ENCODE assay signal across 24 cellular contexts in the genomic region with DNA sequence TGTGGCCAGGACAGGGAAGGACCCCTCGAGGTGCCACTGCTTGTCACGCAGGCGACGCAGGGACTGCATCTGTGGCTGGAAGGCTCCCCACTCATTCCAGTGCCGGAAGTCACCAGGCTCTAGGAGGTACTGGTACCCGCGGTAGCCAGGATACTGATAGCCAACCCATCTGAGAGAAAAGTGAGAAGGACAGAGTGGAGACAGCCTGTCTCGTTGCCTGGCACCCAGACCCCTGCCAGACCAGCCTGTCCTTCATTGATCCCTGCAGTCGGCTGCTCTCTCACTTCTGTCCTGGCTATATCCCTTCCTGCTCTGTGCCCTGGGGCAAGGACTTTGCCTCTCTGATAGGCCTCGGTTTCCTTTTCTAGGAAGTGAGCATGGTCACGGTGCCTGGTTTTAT. TPM values are rescaled to one million over a fixed set of nuclear protein-coding genes. Genes with fewer than 3 reads are reported as not detected.
DNase-seq lines count a peak whose midpoint lies in the region; ATAC-seq and TF ChIP-seq lines count a peak whose summit lies in the region.
"Had no signal": no experiment of that assay in that cellular context is flagged by ENCODE, and none has a peak within 500 bp of the region (broad histone marks: within the 10 kb centered on the region; RNA-seq: fewer than 3 reads in every experiment).

No MANE protein-coding gene starts in this region.

- H3K36me3 ChIP-seq in CD8-positive, alpha-beta T cell (ENCODE audit: insufficient read depth, low read length), result no peaks in the 10 kb centered on the region
- H3K36me3 ChIP-seq in spleen, result no peaks in the 10 kb centered on the region
- H3K36me3 ChIP-seq: HAP-1 had no signal

- no peak overlapping the region for H3K4me3 Mint-ChIP-seq in CD8-positive, alpha-beta T cell
- no peak overlapping the region for H3K4me3 Mint-ChIP-seq in effector memory CD8-positive, alpha-beta T cell
- H3K4me3 Mint-ChIP-seq: T-helper 1 cell treated with Interleukin-12 subunit alpha and Interleukin-12 subunit beta and Interleukin-4 antibody, amounts not matched to agents 30 μg/mL and 1 μg/mL, for 36 hours had no signal

- CTCF ChIA-PET in CD8-positive, alpha-beta T cell (lab: Charles Lee), result no interaction called here

- TF ChIP-seq CTCF in CD8-positive, alpha-beta T cell (IDR thresholded peaks at IDR 0.05), result no peak
- TF ChIP-seq CTCF in spleen (IDR thresholded peaks at IDR 0.05 in 8 of 11, conservative IDR thresholded peaks at IDR 0.05 in 3 of 11), result no peak

- H3K9me3 Mint-ChIP-seq in CD8-positive, alpha-beta T cell, result no peaks in the 10 kb centered on the region
- H3K9me3 Mint-ChIP-seq in effector memory CD8-positive, alpha-beta T cell, result no peaks in the 10 kb centered on the region
- H3K9me3 Mint-ChIP-seq: T-helper 1 cell treated with Interleukin-12 subunit alpha and Interleukin-12 subunit beta and Interleukin-4 antibody, amounts not matched to agents 30 μg/mL and 1 μg/mL, for 36 hours had no signal

- H3K36me3 Mint-ChIP-seq in CD8-positive, alpha-beta T cell, result no peaks in the 10 kb centered on the region
- H3K36me3 Mint-ChIP-seq in effector memory CD8-positive, alpha-beta T cell (ENCODE audit: insufficient read depth), result no peaks in the 10 kb centered on the region

- no peak for TF ChIP-seq POLR2A in spleen (IDR thresholded peaks at IDR 0.05)

- no peak overlapping the region for H3K4me3 ChIP-seq in CD8-positive, alpha-beta T cell (ENCODE audit: low read depth, low read length)
- no peak overlapping the region for H3K4me3 ChIP-seq in spleen
- H3K4me3 ChIP-seq: GM23248, HAP-1 had no signal

- no peak for DNase-seq in CD8-positive, alpha-beta T cell
- DNase-seq in NCI-H345 (lab: John Stamatoyannopoulos, UW) (peak; percentile 21), spleen (peak; percentile 54), SHP77 (lab: John Stamatoyannopoulos, UW) (no peak), NCI-H1694 treated with DMSO at 0.1 percent for 48 hours (lab: John Stamatoyannopoulos, UW) (no peak)
- DNase-seq in effector memory CD8-positive, alpha-beta T cell, result no peak
- DNase-seq: ACHN, Calu3, DND-41, GM23248, NCI-H1436, NCI-H2029, NCI-H2171 treated with DMSO at 0.1 percent for 48 hours, NCI-H748 treated with DMSO at 0.1 percent for 48 hours, OCI-M1, SHP77 treated with DMSO at 0.1 percent for 48 hours had no signal

- H3K27ac Mint-ChIP-seq in CD8-positive, alpha-beta T cell, result peak overlapping the region; percentile 49
- peak overlapping the region; percentile 35 to 78 for H3K27ac Mint-ChIP-seq in effector memory CD8-positive, alpha-beta T cell
- H3K27ac Mint-ChIP-seq: T-helper 1 cell treated with Interleukin-12 subunit alpha and Interleukin-12 subunit beta and Interleukin-4 antibody, amounts not matched to agents 30 μg/mL and 1 μg/mL, for 36 hours had no signal

- H3K27ac ChIP-seq in CD8-positive, alpha-beta T cell (ENCODE audit: low read depth, low read length), result no peak overlapping the region
- H3K27ac ChIP-seq in spleen, result peak overlapping the region in 2 of 8 donors; percentile 25 to 30
- H3K27ac ChIP-seq: GM23248 had no signal

- peaks cover 53% of the 10 kb centered on the region for H3K4me1 ChIP-seq in CD8-positive, alpha-beta T cell (ENCODE audit: insufficient read depth, low read length)
- H3K4me1 ChIP-seq in spleen, result peaks cover 0 to 29% (median 0%) of the 10 kb centered on the region in 6 donors
- H3K4me1 ChIP-seq: HAP-1 had no signal

- H3K27me3 Mint-ChIP-seq in CD8-positive, alpha-beta T cell (ENCODE audit: low read depth), result no peaks in the 10 kb centered on the region
- no peaks in the 10 kb centered on the region for H3K27me3 Mint-ChIP-seq in effector memory CD8-positive, alpha-beta T cell

- H3K4me1 Mint-ChIP-seq in CD8-positive, alpha-beta T cell (ENCODE audit: low read depth), result peaks cover 50% of the 10 kb centered on the region
- peaks cover 34 to 44% of the 10 kb centered on the region in 2 donors for H3K4me1 Mint-ChIP-seq in effector memory CD8-positive, alpha-beta T cell (ENCODE audit: low read depth in 2 of 2)

- no peaks in the 10 kb centered on the region for H3K27me3 ChIP-seq in CD8-positive, alpha-beta T cell (ENCODE audit: insufficient read depth, low read length)
- H3K27me3 ChIP-seq in spleen (replicated peaks in 1 of 7), result no peaks in the 10 kb centered on the region

- no peaks in the 10 kb centered on the region for H3K9me3 ChIP-seq in CD8-positive, alpha-beta T cell (ENCODE audit: low read length)
- no peaks in the 10 kb centered on the region for H3K9me3 ChIP-seq in spleen
- H3K9me3 ChIP-seq: HAP-1 had no signal

- POLR2A ChIA-PET in CD8-positive, alpha-beta T cell (lab: Charles Lee), result no interaction called here

- WGBS in spleen, 5 donors, result 65 to 90% (median 76%) methylated on average over 10 to 11 of the region's 11 CpGs

- intact Hi-C loops in CD8-positive, alpha-beta T cell (cut with DNase I, micrococcal nuclease), result loop anchor here in 1 of 2 experiments (10.0 kb wide), 1 partner anchor 1535 kb away; no protein-coding TSS in a partner anchor
- intact Hi-C loops in spleen (cut with DNase I; ENCODE audit: low total_unique reads), result no loop called here

- ATAC-seq in CD8-positive, alpha-beta T cell, result no peak
- ATAC-seq in effector memory CD8-positive, alpha-beta T cell (replicated peaks), result no peak
- no peak for ATAC-seq in GM21619 (IDR thresholded peaks at IDR 0.05; ENCODE audit: unreplicated experiment)

RNA-seq across cellular contexts. Expression of gene TPST2, which starts 9.6 kb away (rescaled TPM):
- 10 to 100 TPM; 24.3 to 26.3 TPM for total RNA-seq in CD8-positive, alpha-beta T cell
- total RNA-seq in spleen, result 100 to 1,000 TPM in 2 of 7 donors, 10 to 100 TPM in 5; 43.5 to 119 (median 63.2) TPM
- 10 to 100 TPM; 14.6 to 22.2 (median 16.6) TPM for polyA plus RNA-seq in spleen

RNA-seq across cellular contexts. Expression of gene CRYBB1, which starts 18.3 kb away (rescaled TPM):
- not detected for total RNA-seq in CD8-positive, alpha-beta T cell
- 1 to 10 TPM in 6 of 7 donors, under 1 TPM in 1; 0.34 to 2.9 (median 2.1) TPM for total RNA-seq in spleen
- polyA plus RNA-seq in spleen, result 1 to 10 TPM in 2 of 3 donors, under 1 TPM in 1; 0.98 to 1.9 (median 1.3) TPM
- total RNA-seq: Calu3, G401, GM23248, HT-29, M059J, NCI-H460 had no signal
- polyA plus RNA-seq: GM23248 had no signal

RNA-seq across cellular contexts. Expression of gene CRYBA4, which starts 22.3 kb away (rescaled TPM):
- total RNA-seq in CD8-positive, alpha-beta T cell, result not detected
- total RNA-seq in spleen, result not detected
- under 1 TPM; 0.20 to 0.24 (median 0.22) TPM for polyA plus RNA-seq in spleen
- total RNA-seq: Calu3, G401, GM23248, HT-29, M059J, NCI-H460, RPMI7951 had no signal
- polyA plus RNA-seq: GM23248 had no signal

RNA-seq across cellular contexts. Expression of gene MIAT, which starts 57.9 kb away (rescaled TPM):
- total RNA-seq in CD8-positive, alpha-beta T cell, result 10 to 100 TPM; 80.9 to 81.6 TPM
- 10 to 100 TPM; 16.0 to 62.4 (median 24.8) TPM for total RNA-seq in spleen
- 1 to 10 TPM in 2 of 3 donors, under 1 TPM in 1; 0.77 to 3.2 (median 1.7) TPM for polyA plus RNA-seq in spleen

Comparison
In these comparisons a context has a peak if more than half of its experiments do, and no peak if none do; other contexts are left out.
1. DNase-seq: peak in NCI-H345 (single experiment) and spleen (single experiment); none in CD8-positive, alpha-beta T cell (0 of 7), effector memory CD8-positive, alpha-beta T cell (0 of 3), SHP77 (0 of 2) and NCI-H1694 treated with DMSO at 0.1 percent for 48 hours (single experiment).